29 cellular contexts compared by ENCODE assay signal in genomic region chr9:100282388-100282719, GRCh38.
"Had no signal": no experiment of that assay in that cellular context is flagged by ENCODE, and none has a peak within 500 bp of the region (broad histone marks: within the 10 kb centered on the region; RNA-seq: fewer than 3 reads in every experiment).

No MANE protein-coding gene starts in this region.

- H3K4me1 ChIP-seq: neural progenitor cell, parathyroid adenoma, psoas muscle, right lobe of liver, sigmoid colon, stomach, thyroid gland, tibial nerve, upper lobe of left lung, vagina had no signal

- H2AFZ ChIP-seq: neural progenitor cell, parathyroid adenoma had no signal

- H3K4me1 Mint-ChIP-seq: stimulated activated effector memory CD8-positive, alpha-beta T cell treated with anti-CD3 and anti-CD28 coated beads, Interleukin-12 subunit alpha, Interleukin-12 subunit beta, amount 100 ng/mL, for 72 hours had no signal

- H3K4me2 ChIP-seq: neural progenitor cell had no signal

- H3K9me3 Mint-ChIP-seq: natural killer cell treated with Interleukin-12 subunit alpha and Interleukin-12 subunit beta and Interleukin-15 and Interleukin-18, amount 100 ng/mL, for 72 hours; stimulated activated effector memory CD8-positive, alpha-beta T cell treated with anti-CD3 and anti-CD28 coated beads, Interleukin-12 subunit alpha, Interleukin-12 subunit beta, amount 100 ng/mL, for 72 hours had no signal

- H3K27me3 Mint-ChIP-seq: naive thymus-derived CD8-positive, alpha-beta T cell; natural killer cell treated with Interleukin-12 subunit alpha and Interleukin-12 subunit beta and Interleukin-15 and Interleukin-18, amount 100 ng/mL, for 72 hours; progenitor cell of endocrine pancreas; stimulated activated naive B cell treated with anti-CD40 and anti-IgM and Interleukin-4, amounts not matched to agents 10 μg/mL and 1 μg/mL and 100 μg/mL, for 72 hours; stimulated activated naive CD8-positive, alpha-beta T cell treated with anti-CD3 and anti-CD28 coated beads, Interleukin-15, Interleukin-2, amounts not matched to agents 100 ng/mL and 50 ng/mL, for 24 hours had no signal

- ATAC-seq: naive thymus-derived CD8-positive, alpha-beta T cell; natural killer cell treated with Interleukin-12 subunit alpha and Interleukin-12 subunit beta and Interleukin-15 and Interleukin-18, amount 100 ng/mL, for 72 hours; psoas muscle; right cardiac atrium; right lobe of liver; stimulated activated effector memory CD8-positive, alpha-beta T cell treated with anti-CD3 and anti-CD28 coated beads, Interleukin-12 subunit alpha, Interleukin-12 subunit beta, amount 100 ng/mL, for 72 hours; stimulated activated naive B cell treated with anti-CD40 and anti-IgM and Interleukin-4, amounts not matched to agents 10 μg/mL and 1 μg/mL and 100 μg/mL, for 72 hours had no signal

- DNase-seq: naive thymus-derived CD8-positive, alpha-beta T cell; nucleus accumbens; ovary; posterior cingulate gyrus; psoas muscle; right cardiac atrium; right lobe of liver; sigmoid colon; small intestine; stimulated activated CD4-positive, alpha-beta T cell treated with anti-CD3 and anti-CD28 coated beads, Interleukin-15, amount 100 ng/mL, for 24 hours; stimulated activated CD4-positive, alpha-beta T cell treated with anti-CD3 and anti-CD28 coated beads, Interleukin-2, amount 100 ng/mL, for 24 hours; stimulated activated CD4-positive, alpha-beta T cell treated with anti-CD3 and anti-CD28 coated beads, Interleukin-2, amount 100 ng/mL, for 48 hours; stimulated activated CD4-positive, alpha-beta T cell treated with anti-CD3 and anti-CD28 coated beads, Interleukin-4, amount 100 ng/mL, for 24 hours; stimulated activated naive B cell treated with anti-CD40 and anti-IgM and Interleukin-4, amounts not matched to agents 10 μg/mL and 1 μg/mL and 100 μg/mL, for 72 hours; stimulated activated naive CD4-positive, alpha-beta T cell treated with Interleukin-2 at 50 U/mL for 16 hours; stomach; thyroid gland; trophoblast cell; upper lobe of left lung had no signal

- H3K36me3 ChIP-seq: neutrophil, ovary had no signal

- H3K4me3 ChIP-seq: neural progenitor cell, ovary, psoas muscle, right lobe of liver, sigmoid colon, stomach, thoracic aorta, thyroid gland, tibial nerve, upper lobe of left lung, vagina had no signal

- H3K9me3 ChIP-seq: neutrophil, psoas muscle, right lobe of liver, thoracic aorta, thyroid gland, vagina had no signal

- H3K27me3 ChIP-seq: neural progenitor cell, neutrophil, ovary, right lobe of liver, sigmoid colon, stomach, thyroid gland, tibial nerve, upper lobe of left lung, vagina had no signal

- H3K27ac Mint-ChIP-seq: natural killer cell treated with Interleukin-12 subunit alpha and Interleukin-12 subunit beta and Interleukin-15 and Interleukin-18, amount 100 ng/mL, for 72 hours; neural progenitor cell; progenitor cell of endocrine pancreas; stimulated activated effector memory CD8-positive, alpha-beta T cell treated with anti-CD3 and anti-CD28 coated beads, Interleukin-12 subunit alpha, Interleukin-12 subunit beta, amount 100 ng/mL, for 72 hours; stimulated activated naive CD8-positive, alpha-beta T cell treated with anti-CD3 and anti-CD28 coated beads, Interleukin-15, Interleukin-2, amounts not matched to agents 100 ng/mL and 50 ng/mL, for 24 hours had no signal

- H3K27ac ChIP-seq: neural progenitor cell, neutrophil, ovary, parathyroid adenoma, psoas muscle, right lobe of liver, sigmoid colon, stomach, thoracic aorta, thyroid gland, tibial nerve, upper lobe of left lung, vagina had no signal

- H3K4me3 Mint-ChIP-seq: naive thymus-derived CD8-positive, alpha-beta T cell; natural killer cell treated with Interleukin-12 subunit alpha and Interleukin-12 subunit beta and Interleukin-15 and Interleukin-18, amount 100 ng/mL, for 72 hours; neural progenitor cell; stimulated activated effector memory CD8-positive, alpha-beta T cell treated with anti-CD3 and anti-CD28 coated beads, Interleukin-12 subunit alpha, Interleukin-12 subunit beta, amount 100 ng/mL, for 72 hours; stimulated activated naive B cell treated with anti-CD40 and anti-IgM and Interleukin-4, amounts not matched to agents 10 μg/mL and 1 μg/mL and 100 μg/mL, for 72 hours; stimulated activated naive CD8-positive, alpha-beta T cell treated with anti-CD3 and anti-CD28 coated beads, Interleukin-15, Interleukin-2, amounts not matched to agents 100 ng/mL and 50 ng/mL, for 24 hours had no signal

- H3K9ac ChIP-seq: neural progenitor cell, parathyroid adenoma had no signal
